In genomic region chr3:127981097-127981496, GRCh38 we compare ENCODE assay signal across 25 cellular contexts.
"Had no signal": no experiment of that assay in that cellular context is flagged by ENCODE, and none has a peak within 500 bp of the region (broad histone marks: within the 10 kb centered on the region; RNA-seq: fewer than 3 reads in every experiment).

No MANE protein-coding gene starts in this region.

- H3K4me1 ChIP-seq: colonic mucosa, esophagus squamous epithelium, gastrocnemius medialis, heart right ventricle, left lung, lower lobe of right lung had no signal

- DNase-seq: colonic mucosa; cortex of kidney; effector CD8-positive, alpha-beta T cell; effector memory CD8-positive, alpha-beta T cell; endodermal cell; erythroblast; esophagus squamous epithelium; foreskin fibroblast; foreskin melanocyte; gastrocnemius medialis; glutamatergic neuron; head of caudate nucleus; heart right ventricle; hippocampal formation; left cardiac atrium; left lung; left ventricle myocardium superior; lower lobe of right lung; mesenchymal stem cell; mucosa of descending colon; naive B cell had no signal

- H3K9me3 Mint-ChIP-seq: dendritic cell treated with granulocyte-macrophage colony-stimulating factor and Interleukin-4, amounts not matched to agents 40 ng/mL and 50 ng/mL, for 4 days; effector memory CD8-positive, alpha-beta T cell had no signal

- H3K9me3 ChIP-seq: colonic mucosa, esophagus squamous epithelium, gastrocnemius medialis, left lung, lower lobe of right lung, mucosa of descending colon had no signal

- H3K27ac Mint-ChIP-seq: dendritic cell treated with granulocyte-macrophage colony-stimulating factor and Interleukin-4, amounts not matched to agents 40 ng/mL and 50 ng/mL, for 4 days; effector memory CD8-positive, alpha-beta T cell; endodermal cell; mesothelial cell of epicardium; naive B cell had no signal

- H3K36me3 ChIP-seq: colonic mucosa, esophagus squamous epithelium, gastrocnemius medialis, heart right ventricle, left lung, lower lobe of right lung had no signal

- H3K27ac ChIP-seq: colonic mucosa, epithelial cell of prostate, esophagus squamous epithelium, gastrocnemius medialis, heart right ventricle, left lung, lower lobe of right lung had no signal

- H3K4me3 Mint-ChIP-seq: dendritic cell treated with granulocyte-macrophage colony-stimulating factor and Interleukin-4, amounts not matched to agents 40 ng/mL and 50 ng/mL, for 4 days; effector memory CD8-positive, alpha-beta T cell; endodermal cell; mesothelial cell of epicardium; naive B cell had no signal

- H3K36me3 Mint-ChIP-seq: mesothelial cell of epicardium had no signal

- H3K27me3 ChIP-seq: colonic mucosa, gastrocnemius medialis, heart right ventricle, left lung had no signal

- H3K4me3 ChIP-seq: colonic mucosa, esophagus squamous epithelium, gastrocnemius medialis, heart right ventricle, left lung, lower lobe of right lung, mucosa of descending colon had no signal

- ATAC-seq: effector memory CD8-positive, alpha-beta T cell; esophagus mucosa; gastrocnemius medialis; heart right ventricle; left cardiac atrium; left lung; left ventricle myocardium superior; lower lobe of right lung; mucosa of descending colon had no signal

- H3K4me1 Mint-ChIP-seq: endodermal cell, mesothelial cell of epicardium, naive B cell had no signal
